Comparison of ENCODE assay signal across 8 cellular contexts in genomic region chr1:234600418-234601216, GRCh38. TPM values are rescaled to one million over a fixed set of nuclear protein-coding genes. Genes with fewer than 3 reads are reported as not detected.
DNase-seq lines count a peak whose midpoint lies in the region; ATAC-seq and TF ChIP-seq lines count a peak whose summit lies in the region.

No MANE protein-coding gene starts in this region.

- H3K4me1 ChIP-seq in Loucy (ENCODE audit: insufficient read depth, low read length, poor library complexity, severe bottlenecking) (peaks cover 63% of the 10 kb centered on the region), right cardiac atrium (ENCODE audit: control insufficient read depth, insufficient read depth, low read length) (no peaks in the 10 kb centered on the region)

- H3K9me3 ChIP-seq in Loucy (ENCODE audit: insufficient read depth, low read depth, low read length) (no peaks in the 10 kb centered on the region), right cardiac atrium (ENCODE audit: control insufficient read depth, low read length) (no peaks in the 10 kb centered on the region)

- H3K9me3 Mint-ChIP-seq in activated naive CD8-positive, alpha-beta T cell (ENCODE audit: low read depth), result no peaks in the 10 kb centered on the region

- H3K36me3 ChIP-seq in Loucy (ENCODE audit: insufficient read depth, low read length), result peaks cover 14% of the 10 kb centered on the region

- peak overlapping the region; percentile 95 for H3K4me2 ChIP-seq in Loucy (ENCODE audit: low read depth, low read length, poor library complexity, severe bottlenecking)

- no peaks in the 10 kb centered on the region for H3K27me3 Mint-ChIP-seq in activated naive CD8-positive, alpha-beta T cell

- H3K4me3 ChIP-seq in Loucy (ENCODE audit: low read length, poor library complexity, severe bottlenecking), result peak overlapping the region; percentile 88
- peak overlapping the region; percentile 37 for H3K4me3 ChIP-seq in right cardiac atrium (ENCODE audit: low read length)
- H3K4me3 ChIP-seq in retinal pigment epithelial cell (ENCODE audit: low read length), result peak overlapping the region; percentile 19

- intact Hi-C loops in right cardiac atrium (cut with DNase I), result loop anchor here in 1 of 4 donors (2.0 to 5.0 kb wide), 2 partner anchors 382 to 482 kb away; no protein-coding TSS in a partner anchor

- H3K27me3 ChIP-seq in Loucy (ENCODE audit: insufficient read depth, low read length, poor library complexity, severe bottlenecking), result no peaks in the 10 kb centered on the region
- H3K27me3 ChIP-seq in right cardiac atrium (ENCODE audit: control insufficient read depth, insufficient read depth), result no peaks in the 10 kb centered on the region

- peak overlapping the region; percentile 95 for H3K27ac ChIP-seq in right cardiac atrium (ENCODE audit: low read length)

- peaks cover 72% of the 10 kb centered on the region for H3K4me1 Mint-ChIP-seq in activated naive CD8-positive, alpha-beta T cell (ENCODE audit: low read depth)

- H3K4me3 Mint-ChIP-seq in activated naive CD8-positive, alpha-beta T cell, result peak overlapping the region; percentile 81

- DNase-seq in stimulated activated CD4-positive, alpha-beta T cell treated with anti-CD3 and anti-CD28 coated beads, Interleukin-15, amount 100 ng/mL, for 24 hours, result peak; percentile 18
- no peak for DNase-seq in stimulated activated CD4-positive, alpha-beta T cell treated with anti-CD3 and anti-CD28 coated beads, Interleukin-2, amount 100 ng/mL, for 48 hours
- DNase-seq in right cardiac atrium (peak; percentile 53 to 91 (median 84)), retinal pigment epithelial cell (ENCODE audit: low read depth) (no peak), NCI-H226 (no peak)

- 3% methylated on average over 11 of the region's 11 CpGs for WGBS in right cardiac atrium

- peaks cover 55% of the 10 kb centered on the region for H3K79me2 ChIP-seq in Loucy (ENCODE audit: insufficient read depth, low read length)

- no peaks in the 10 kb centered on the region for H3K9me2 ChIP-seq in Loucy (replicated peaks; ENCODE audit: low read depth, low read length)

- ATAC-seq in right cardiac atrium (peak in 1 of 2 donors; percentile 34), GM21390 (IDR thresholded peaks at IDR 0.05; ENCODE audit: unreplicated experiment) (no peak)

- no peak overlapping the region for H2AFZ ChIP-seq in Loucy (ENCODE audit: low read length)

- peak overlapping the region; percentile 90 for H3K27ac Mint-ChIP-seq in activated naive CD8-positive, alpha-beta T cell

- H3K9ac ChIP-seq in Loucy (ENCODE audit: low read depth, low read length, poor library complexity, severe bottlenecking), result peak overlapping the region; percentile 92

- H3K36me3 Mint-ChIP-seq in activated naive CD8-positive, alpha-beta T cell, result peaks cover 19% of the 10 kb centered on the region

- peaks cover 46% of the 10 kb centered on the region for H4K20me1 ChIP-seq in Loucy (ENCODE audit: insufficient read depth, low read length, poor library complexity, severe bottlenecking)

- TF ChIP-seq CTCF in Loucy (conservative IDR thresholded peaks at IDR 0.05; ENCODE audit: low read length), result no peak
- TF ChIP-seq CTCF in retinal pigment epithelial cell (conservative IDR thresholded peaks at IDR 0.05; ENCODE audit: low read depth, low read length), result no peak

- H3F3A ChIP-seq in Loucy (ENCODE audit: low read depth), result peaks cover 49% of the 10 kb centered on the region

RNA-seq across cellular contexts. Expression of gene IRF2BP2, which starts 9.4 kb away (rescaled TPM):
- total RNA-seq in right cardiac atrium, result 100 to 1,000 TPM in 3 of 4 donors, 10 to 100 TPM in 1; 92.3 to 123 (median 108) TPM
- polyA plus RNA-seq in right cardiac atrium, result 69.3 TPM

Comparison
In these comparisons a context has a peak if more than half of its experiments do, and no peak if none do; other contexts are left out.
1. DNase-seq: peak in stimulated activated CD4-positive, alpha-beta T cell treated with anti-CD3 and anti-CD28 coated beads, Interleukin-15, amount 100 ng/mL, for 24 hours (single experiment) and right cardiac atrium (3 of 3); none in stimulated activated CD4-positive, alpha-beta T cell treated with anti-CD3 and anti-CD28 coated beads, Interleukin-2, amount 100 ng/mL, for 48 hours (0 of 2), retinal pigment epithelial cell (single experiment) and NCI-H226 (single experiment).
2. H3K4me3 ChIP-seq: peak in every context shown above with its lines; median percentile 88 in Loucy; 37 in right cardiac atrium; 19 in retinal pigment epithelial cell.